17 cellular contexts compared by ENCODE assay signal in the genomic region with DNA sequence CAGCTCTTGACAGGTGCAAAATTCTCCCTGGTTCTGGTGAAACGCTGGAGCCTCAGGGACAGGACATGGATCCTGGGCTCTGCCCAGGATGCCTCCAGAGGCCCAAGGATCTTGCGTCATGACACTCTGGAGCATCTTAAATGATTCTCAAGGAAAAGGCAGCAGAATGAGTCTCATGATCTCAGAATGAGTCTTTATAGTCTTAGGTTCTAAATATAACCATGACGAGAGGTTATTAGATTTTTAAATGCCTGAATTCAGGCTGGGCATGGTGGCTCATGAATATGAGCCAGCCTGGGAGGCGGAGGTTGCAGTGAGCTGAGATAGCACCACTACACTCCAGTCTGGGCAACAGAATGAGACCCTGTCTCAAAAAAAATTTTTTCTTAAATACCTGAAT. TPM values are rescaled to one million over a fixed set of nuclear protein-coding genes. Genes with fewer than 3 reads are reported as not detected.
DNase-seq lines count a peak whose midpoint lies in the region; ATAC-seq and TF ChIP-seq lines count a peak whose summit lies in the region.
"Had no signal": no experiment of that assay in that cellular context is flagged by ENCODE, and none has a peak within 500 bp of the region (broad histone marks: within the 10 kb centered on the region; RNA-seq: fewer than 3 reads in every experiment).

No MANE protein-coding gene starts in this region.

- H3K4me3 Mint-ChIP-seq in type B pancreatic cell = no peak overlapping the region
- H3K4me3 Mint-ChIP-seq: activated naive CD4-positive, alpha-beta T cell treated with anti-CD3 and anti-CD28 coated beads, Interleukin-2, amount 50 U/mL, for 24 hours; dendritic cell treated with granulocyte-macrophage colony-stimulating factor and Interleukin-4, amounts not matched to agents 40 ng/mL and 50 ng/mL, for 4 days had no signal

- H3K9me3 ChIP-seq in right cardiac atrium (ENCODE audit: control insufficient read depth, low read length) = no peaks in the 10 kb centered on the region
- H3K9me3 ChIP-seq in PC-3 (ENCODE audit: low read length) = no peaks in the 10 kb centered on the region
- H3K9me3 ChIP-seq: breast epithelium, thoracic aorta had no signal

- no peaks in the 10 kb centered on the region for H3K9me2 ChIP-seq in PC-3 (replicated peaks; ENCODE audit: low read length)

- peaks cover 11% of the 10 kb centered on the region for H3F3A ChIP-seq in PC-3 (ENCODE audit: low read length, unreplicated experiment)

- no peak overlapping the region for H3K27ac ChIP-seq in right cardiac atrium (ENCODE audit: low read length)
- H3K27ac ChIP-seq in PC-3 (ENCODE audit: low read length) = peak overlapping the region; percentile 99
- H3K27ac ChIP-seq: breast epithelium had no signal

- peak overlapping the region; percentile 18; the same call in 1 of the 2 replicates for H3K4me2 ChIP-seq in PC-3 (ENCODE audit: low read length)

- peaks cover 15% of the 10 kb centered on the region for H3K4me1 Mint-ChIP-seq in type B pancreatic cell (ENCODE audit: unreplicated experiment)
- H3K4me1 Mint-ChIP-seq: activated naive CD4-positive, alpha-beta T cell treated with anti-CD3 and anti-CD28 coated beads, Interleukin-2, amount 50 U/mL, for 24 hours; CD8-positive, alpha-beta memory T cell had no signal

- H3K79me2 ChIP-seq in PC-3 (ENCODE audit: low read length) = peaks cover 16% of the 10 kb centered on the region

- H4K20me1 ChIP-seq in PC-3 (ENCODE audit: low read length) = no peaks in the 10 kb centered on the region

- peak overlapping the region; percentile 81 for H3K9ac ChIP-seq in PC-3 (ENCODE audit: low read length)

- H3K4me1 ChIP-seq in right cardiac atrium (ENCODE audit: control insufficient read depth, insufficient read depth, low read length) (peaks cover 4% of the 10 kb centered on the region), PC-3 (ENCODE audit: insufficient read depth, low read length) (peaks cover 59% of the 10 kb centered on the region)
- H3K4me1 ChIP-seq: breast epithelium had no signal

- H3K36me3 Mint-ChIP-seq in type B pancreatic cell = peaks cover 16% of the 10 kb centered on the region

- ATAC-seq in right cardiac atrium (no peak), Right ventricle myocardium inferior (no peak), PC-3 (no peak), HG02852 (IDR thresholded peaks at IDR 0.05; ENCODE audit: unreplicated experiment) (no peak)

- H3K9me3 Mint-ChIP-seq in type B pancreatic cell = no peaks in the 10 kb centered on the region
- H3K9me3 Mint-ChIP-seq: activated naive CD4-positive, alpha-beta T cell treated with anti-CD3 and anti-CD28 coated beads, Interleukin-2, amount 50 U/mL, for 24 hours; CD8-positive, alpha-beta memory T cell; dendritic cell treated with granulocyte-macrophage colony-stimulating factor and Interleukin-4, amounts not matched to agents 40 ng/mL and 50 ng/mL, for 4 days had no signal

- POLR2A ChIA-PET in PC-3 (lab: Charles Lee; ENCODE audit: unreplicated experiment) = no interaction called here

- intact Hi-C loops in right cardiac atrium (cut with DNase I) = loop anchor here (5.0 to 10.0 kb wide), 2 partner anchors 133 to 420 kb away; no protein-coding TSS in a partner anchor
- intact Hi-C loops in Right ventricle myocardium inferior (cut with DNase I) = loop anchor here (10.0 kb wide), 2 partner anchors 340 to 420 kb away; no protein-coding TSS in a partner anchor
- intact Hi-C loops in PC-3 (cut with micrococcal nuclease) = loop anchor here (5.0 to 10.0 kb wide), 2 partner anchors 260 to 423 kb away; no protein-coding TSS in a partner anchor

- H3K27me3 ChIP-seq in right cardiac atrium (ENCODE audit: control insufficient read depth, insufficient read depth) (no peaks in the 10 kb centered on the region), PC-3 (ENCODE audit: low read length) (no peaks in the 10 kb centered on the region)
- H3K27me3 ChIP-seq: breast epithelium had no signal

- no peak overlapping the region for H2AFZ ChIP-seq in PC-3 (ENCODE audit: low read length)

- 74% methylated on average over 4 of the region's 4 CpGs for WGBS in right cardiac atrium

- TF ChIP-seq CTCF in PC-3 (conservative IDR thresholded peaks at IDR 0.05; ENCODE audit: low read depth, low read length) = no peak
- TF ChIP-seq CTCF in fibroblast of mammary gland (conservative IDR thresholded peaks at IDR 0.05; ENCODE audit: control insufficient read depth, insufficient read depth, low read depth, low read length) = no peak
- TF ChIP-seq CTCF in type B pancreatic cell (conservative IDR thresholded peaks at IDR 0.05) = no peak

- H3K27ac Mint-ChIP-seq in type B pancreatic cell = no peak overlapping the region
- H3K27ac Mint-ChIP-seq: activated naive CD4-positive, alpha-beta T cell treated with anti-CD3 and anti-CD28 coated beads, Interleukin-2, amount 50 U/mL, for 24 hours; dendritic cell treated with granulocyte-macrophage colony-stimulating factor and Interleukin-4, amounts not matched to agents 40 ng/mL and 50 ng/mL, for 4 days had no signal

- no TSS peak for BruUV-seq in PC-3 (replicated peaks; lab: Mats Ljungman, UMichigan)

- in situ Hi-C loops in G401 (cut with HindIII; ENCODE audit: low sequenced_read_pairs) = no loop called here

- no peaks in the 10 kb centered on the region for H3K27me3 Mint-ChIP-seq in type B pancreatic cell
- H3K27me3 Mint-ChIP-seq: activated naive CD4-positive, alpha-beta T cell treated with anti-CD3 and anti-CD28 coated beads, Interleukin-2, amount 50 U/mL, for 24 hours; CD8-positive, alpha-beta memory T cell had no signal

- CTCF ChIA-PET in PC-3 (lab: Charles Lee) = interaction anchor here (0.7 to 1.8 kb wide), 3 partner anchors 17 to 60 kb away, joined by 3 to 6 read pairs (median 3); no protein-coding TSS in a partner anchor

- H3K4me3 ChIP-seq in right cardiac atrium (ENCODE audit: low read length) (no peak overlapping the region), PC-3 (ENCODE audit: low read length) (no peak overlapping the region), fibroblast of mammary gland (ENCODE audit: control insufficient read depth, low read depth, low read length) (no peak overlapping the region)
- H3K4me3 ChIP-seq: breast epithelium, thoracic aorta had no signal

- DNase-seq in right cardiac atrium = peak in 2 of 3 donors; percentile 18 to 22
- no peak for DNase-seq in Right ventricle myocardium inferior (ENCODE audit: missing footprints)
- DNase-seq in PC-3 = peak; percentile 61
- peak; percentile 60 for DNase-seq in fibroblast of mammary gland (ENCODE audit: low read depth)
- peak; percentile 52 for DNase-seq in stromal cell of bone marrow (ENCODE audit: low read depth)
- no peak for DNase-seq in type B pancreatic cell (ENCODE audit: extremely low spot score, unreplicated experiment)
- DNase-seq in G401 (ENCODE audit: low spot score) = no peak
- DNase-seq: activated T-cell treated with anti-CD3 and anti-CD28 coated beads, Interleukin-2, amount 50 U/mL, for 48 hours; CD8-positive, alpha-beta memory T cell; KG1; NCI-H1092; NCI-H524 had no signal

- H3K36me3 ChIP-seq in PC-3 (ENCODE audit: low read depth, low read length) = peaks cover 27% of the 10 kb centered on the region
- H3K36me3 ChIP-seq: breast epithelium had no signal

RNA-seq across cellular contexts. Expression of gene ECE1, which starts 55.5 kb away (rescaled TPM):
- 100 to 1,000 TPM in 3 of 4 donors, 10 to 100 TPM in 1; 99.1 to 158 (median 114) TPM for total RNA-seq in right cardiac atrium
- polyA plus RNA-seq in right cardiac atrium = 76.2 TPM
- total RNA-seq in Right ventricle myocardium inferior = 49.3 TPM
- total RNA-seq in PC-3 (2014; rRNA removed) = 86.8 and 110 TPM in 2 replicates
- total RNA-seq in type B pancreatic cell (ENCODE audit: low replicate concordance) = 37.2 and 49.8 TPM in 2 replicates
- 19.3 and 50.4 TPM in 2 replicates for total RNA-seq in G401 (2014; rRNA removed; shearing (Covaris generic))

RNA-seq across cellular contexts. Expression of gene EIF4G3, which starts 58.1 kb away (rescaled TPM):
- total RNA-seq in right cardiac atrium = 10 to 100 TPM; 36.3 to 48.5 (median 43.6) TPM
- polyA plus RNA-seq in right cardiac atrium = 17.9 TPM
- total RNA-seq in Right ventricle myocardium inferior = 25.6 TPM
- 16.9 and 25.0 TPM in 2 replicates for total RNA-seq in PC-3 (2014; rRNA removed)
- 54.9 and 71.5 TPM in 2 replicates for total RNA-seq in type B pancreatic cell (ENCODE audit: low replicate concordance)
- 20.2 and 30.9 TPM in 2 replicates for total RNA-seq in G401 (2014; rRNA removed; shearing (Covaris generic))

Comparison
In these comparisons a context has a peak if more than half of its experiments do, and no peak if none do; other contexts are left out.
1. DNase-seq: peak in right cardiac atrium (2 of 3), PC-3 (single experiment), fibroblast of mammary gland (single experiment) and stromal cell of bone marrow (single experiment); none in Right ventricle myocardium inferior (single experiment), type B pancreatic cell (single experiment) and G401 (single experiment).